Comparison of ENCODE assay signal across 9 cellular contexts in the genomic region with DNA sequence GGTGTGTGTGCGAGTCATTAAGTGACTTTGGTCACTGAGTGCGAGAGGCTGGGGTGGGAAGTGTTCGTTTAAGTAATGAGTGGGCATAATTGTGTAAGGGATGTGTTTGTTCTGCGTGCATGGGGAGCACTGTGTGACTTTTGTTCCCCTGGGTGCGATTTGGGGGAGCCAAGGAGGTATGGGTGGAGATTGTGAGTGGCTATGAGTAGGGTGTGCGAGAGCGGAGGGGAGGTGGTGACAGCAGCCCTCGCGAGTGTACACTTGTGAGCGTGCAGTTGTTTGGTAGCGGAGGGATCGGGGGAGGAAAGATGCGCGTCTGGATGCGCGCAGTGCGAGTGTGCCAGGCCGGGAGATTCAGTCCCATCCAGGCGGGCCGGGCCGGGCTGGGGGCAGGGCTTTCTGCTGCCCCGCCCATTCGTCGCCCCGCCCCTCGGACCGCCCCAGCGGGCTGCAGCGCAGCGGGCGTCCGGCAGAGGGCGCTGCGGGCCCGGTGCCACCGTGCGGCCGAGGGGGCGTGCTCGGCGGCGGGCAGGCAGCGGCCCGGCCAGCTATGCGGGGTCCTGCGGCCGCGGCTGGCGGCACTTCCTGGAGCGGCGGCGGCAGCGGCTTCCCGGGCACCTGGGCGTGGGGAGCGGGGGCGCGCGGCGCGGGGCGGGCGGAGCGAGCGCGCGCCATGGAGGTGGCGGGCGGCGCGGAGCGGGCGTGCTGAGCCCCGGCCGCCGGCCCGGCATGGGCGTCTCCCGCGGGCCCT. TPM values are rescaled to one million over a fixed set of nuclear protein-coding genes. Genes with fewer than 3 reads are reported as not detected.
DNase-seq lines count a peak whose midpoint lies in the region; ATAC-seq, FAIRE-seq and TF ChIP-seq lines count a peak whose summit lies in the region.
"Had no signal": no experiment of that assay in that cellular context is flagged by ENCODE, and none has a peak within 500 bp of the region (broad histone marks: within the 10 kb centered on the region; RNA-seq: fewer than 3 reads in every experiment).

A gene with protein sequence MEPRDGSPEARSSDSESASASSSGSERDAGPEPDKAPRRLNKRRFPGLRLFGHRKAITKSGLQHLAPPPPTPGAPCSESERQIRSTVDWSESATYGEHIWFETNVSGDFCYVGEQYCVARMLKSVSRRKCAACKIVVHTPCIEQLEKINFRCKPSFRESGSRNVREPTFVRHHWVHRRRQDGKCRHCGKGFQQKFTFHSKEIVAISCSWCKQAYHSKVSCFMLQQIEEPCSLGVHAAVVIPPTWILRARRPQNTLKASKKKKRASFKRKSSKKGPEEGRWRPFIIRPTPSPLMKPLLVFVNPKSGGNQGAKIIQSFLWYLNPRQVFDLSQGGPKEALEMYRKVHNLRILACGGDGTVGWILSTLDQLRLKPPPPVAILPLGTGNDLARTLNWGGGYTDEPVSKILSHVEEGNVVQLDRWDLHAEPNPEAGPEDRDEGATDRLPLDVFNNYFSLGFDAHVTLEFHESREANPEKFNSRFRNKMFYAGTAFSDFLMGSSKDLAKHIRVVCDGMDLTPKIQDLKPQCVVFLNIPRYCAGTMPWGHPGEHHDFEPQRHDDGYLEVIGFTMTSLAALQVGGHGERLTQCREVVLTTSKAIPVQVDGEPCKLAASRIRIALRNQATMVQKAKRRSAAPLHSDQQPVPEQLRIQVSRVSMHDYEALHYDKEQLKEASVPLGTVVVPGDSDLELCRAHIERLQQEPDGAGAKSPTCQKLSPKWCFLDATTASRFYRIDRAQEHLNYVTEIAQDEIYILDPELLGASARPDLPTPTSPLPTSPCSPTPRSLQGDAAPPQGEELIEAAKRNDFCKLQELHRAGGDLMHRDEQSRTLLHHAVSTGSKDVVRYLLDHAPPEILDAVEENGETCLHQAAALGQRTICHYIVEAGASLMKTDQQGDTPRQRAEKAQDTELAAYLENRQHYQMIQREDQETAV (plus strand): TSS at position 578 of the 751 bp plus-strand sequence. CDS start 197 bp downstream, outside the sequence.

- TF ChIP-seq EP300 in HepG2 (IDR thresholded peaks at IDR 0.05; ENCODE audit: low read depth in 2 of 2, low read length in 2 of 2) (no peak), HepG2 (CRISPR knock-in tag; IDR thresholded peaks at IDR 0.05; ENCODE audit: borderline replicate concordance) (no peak)

- no TSS peak for BruUV-seq in HepG2 (replicated peaks; lab: Mats Ljungman, UMichigan)

- CTCF ChIA-PET in HepG2 (lab: Yijun Ruan, JAX; ENCODE audit: low intra/inter-chr PET ratio, low total read pairs), result no interaction called here

- peaks cover 38% of the 10 kb centered on the region for H3K36me3 Mint-ChIP-seq in dendritic cell treated with granulocyte-macrophage colony-stimulating factor and Interleukin-4, amounts not matched to agents 40 ng/mL and 50 ng/mL, for 4 days (ENCODE audit: low read depth)

- no peaks in the 10 kb centered on the region for H3K27me3 Mint-ChIP-seq in dendritic cell treated with granulocyte-macrophage colony-stimulating factor and Interleukin-4, amounts not matched to agents 40 ng/mL and 50 ng/mL, for 4 days

- peak within 1 kb of the TSS; percentile 94 for H3K4me2 ChIP-seq in HepG2 (ENCODE audit: low read depth, low read length)

- in situ Hi-C loops in HepG2 (cut with HindIII; ENCODE audit: extremely low pct_ligation_motif_present, low pct_unique_long_range_greater_than_20kb), result no loop called here

- peak; percentile 67 for ATAC-seq in GM18868 (IDR thresholded peaks at IDR 0.05; ENCODE audit: unreplicated experiment)
- ATAC-seq in HG03103 (IDR thresholded peaks at IDR 0.05; ENCODE audit: low read depth, unreplicated experiment), result peak; percentile 55
- peak; percentile 71 for ATAC-seq in HepG2

- H4K20me1 ChIP-seq in HepG2 (ENCODE audit: insufficient read depth, low read length), result no peaks in the 10 kb centered on the region

- TF ChIP-seq RAD21 in HepG2 (CRISPR knock-in tag; IDR thresholded peaks at IDR 0.05), result peak; percentile 77

- peak within 1 kb of the TSS; percentile 73 for H3K9ac ChIP-seq in HepG2 (ENCODE audit: insufficient read depth, low read depth, low read length)

- POLR2A ChIA-PET in HepG2 (lab: Yijun Ruan, JAX), result interaction anchor here (0.5 to 1.6 kb wide), 2 partner anchors 103 to 105 kb away, joined by 3 to 4 read pairs; no protein-coding TSS in a partner anchor

- no peaks in the 10 kb centered on the region for H3K36me3 ChIP-seq in HepG2 (replicated peaks in 1 of 2; ENCODE audit: control insufficient read depth in 1 of 2, insufficient read depth in 2 of 2, low read length in 2 of 2)

- 24% methylated on average over 17 of the region's 80 CpGs for WGBS in HepG2 (ENCODE audit: low lambda C conversion rate)

- DNase-seq in AG09309 (ENCODE audit: low read depth), result no peak
- DNase-seq in NCI-H526 (lab: John Stamatoyannopoulos, UW), result peak; percentile 79 to 97
- DNase-seq in activated CD4-positive, alpha-beta T cell treated with anti-CD3 and anti-CD28 coated beads, Interleukin-2, amount 50 U/mL, for 24 hours (ENCODE audit: low read depth in 1 of 2, low spot score in 1 of 2), result peak; percentile 78 to 85
- DNase-seq in HepG2 (ENCODE audit: low spot score), result peak; percentile 66
- peak; percentile 88 for DNase-seq in stimulated activated CD4-positive, alpha-beta T cell treated with anti-CD3 and anti-CD28 coated beads, Interleukin-4, amount 100 ng/mL, for 1 hour

- H3K4me3 ChIP-seq in AG09309 (ENCODE audit: control insufficient read depth, low read depth, low read length), result peak within 1 kb of the TSS; percentile 88
- H3K4me3 ChIP-seq in HepG2 (replicated peaks in 1 of 3; ENCODE audit: insufficient read depth in 1 of 3, low read depth in 2 of 3, low read length in 3 of 3), result peak within 1 kb of the TSS; percentile 73 to 99 (median 88)

- no peak for FAIRE-seq in HepG2 (lab: Jason Lieb, UNC)
- FAIRE-seq: colon had no signal

- peak within 1 kb of the TSS; percentile 95 for H3K27ac Mint-ChIP-seq in dendritic cell treated with granulocyte-macrophage colony-stimulating factor and Interleukin-4, amounts not matched to agents 40 ng/mL and 50 ng/mL, for 4 days

- TF ChIP-seq CTCF in AG09309 (IDR thresholded peaks at IDR 0.05; ENCODE audit: control insufficient read depth, insufficient read depth, low read depth, low read length, missing control alignments) (peak; percentile 40), HepG2 (CRISPR knock-in tag; IDR thresholded peaks at IDR 0.05) (peak; percentile 72)

- peaks cover 0 to 9% of the 10 kb centered on the region in 2 experiments; a peak in 3 of 5 replicates for H3K27me3 ChIP-seq in HepG2 (ENCODE audit: control insufficient read depth in 1 of 2, insufficient read depth in 2 of 2, low read length in 2 of 2)

- H3K79me2 ChIP-seq in HepG2 (ENCODE audit: insufficient read depth, low read length), result peaks cover 10% of the 10 kb centered on the region

- no peak within 1 kb of the TSS for H3K27ac ChIP-seq in HepG2 (ENCODE audit: extremely low read length, insufficient read depth, low read length)

- H3K4me1 Mint-ChIP-seq in dendritic cell treated with granulocyte-macrophage colony-stimulating factor and Interleukin-4, amounts not matched to agents 40 ng/mL and 50 ng/mL, for 4 days (ENCODE audit: low read depth), result peaks cover 82% of the 10 kb centered on the region

- TF ChIP-seq POLR2A in HepG2 (IDR thresholded peaks at IDR 0.05; ENCODE audit: insufficient read depth in 1 of 2, low read depth in 2 of 2, low read length in 2 of 2), result no peak

- H3K4me3 Mint-ChIP-seq in dendritic cell treated with granulocyte-macrophage colony-stimulating factor and Interleukin-4, amounts not matched to agents 40 ng/mL and 50 ng/mL, for 4 days, result peak within 1 kb of the TSS; percentile 88

- H2AFZ ChIP-seq in HepG2 (ENCODE audit: low read length), result no peak within 1 kb of the TSS

- H3K9me3 ChIP-seq in HepG2 (ENCODE audit: low read length), result no peaks in the 10 kb centered on the region

- intact Hi-C loops in dendritic cell treated with granulocyte-macrophage colony-stimulating factor and Interleukin-4, amounts not matched to agents 40 ng/mL and 50 ng/mL, for 4 days (cut with micrococcal nuclease), result no loop called here
- intact Hi-C loops in HepG2 (cut with micrococcal nuclease; ENCODE audit: unreplicated experiment), result no loop called here

- H3K4me1 ChIP-seq in HepG2 (ENCODE audit: insufficient read depth, low read length), result peaks cover 75% of the 10 kb centered on the region

- H3K9me3 Mint-ChIP-seq in dendritic cell treated with granulocyte-macrophage colony-stimulating factor and Interleukin-4, amounts not matched to agents 40 ng/mL and 50 ng/mL, for 4 days, result no peaks in the 10 kb centered on the region

RNA-seq across cellular contexts. Expression of the gene that starts here (rescaled TPM):
- total RNA-seq in HepG2 (2016; rRNA removed; fragmentation: Illumina TruSeq; extraction: Trizol), result 14.6 and 20.7 TPM in 2 replicates
- total RNA-seq in HepG2 (2016; cell fraction: cytosol; rRNA removed; fragmentation: Illumina TruSeq; extraction: Trizol; ENCODE audit: low read depth), result 11.9 and 13.2 TPM in 2 replicates
- 11.6 and 19.8 TPM in 2 replicates for total RNA-seq in HepG2 (2016; cell fraction: insoluble cytoplasmic fraction; rRNA removed; fragmentation: Illumina TruSeq; extraction: Trizol)
- 26.9 and 29.6 TPM in 2 replicates for total RNA-seq in HepG2 (2016; cell fraction: membrane; rRNA removed; fragmentation: Illumina TruSeq; extraction: Trizol)
- 18.5 and 22.1 TPM in 2 replicates for total RNA-seq in HepG2 (2016; cell fraction: nucleus; rRNA removed; fragmentation: Illumina TruSeq; extraction: Trizol)
- polyA plus RNA-seq in HepG2 (2011; rRNA removed), result 15.8 and 17.6 TPM in 2 replicates
- 8.8 and 15.2 TPM in 2 replicates for polyA plus RNA-seq in HepG2 (2011; cell fraction: cytosol; rRNA removed)
- polyA plus RNA-seq in HepG2 (2011; cell fraction: nucleus; rRNA removed), result 108 and 162 TPM in 2 replicates
- 11.6 and 19.4 TPM in 2 replicates for polyA plus RNA-seq in HepG2 (2012)
- polyA plus RNA-seq in HepG2 (2016; cell fraction: cytosol; fragmentation: Illumina TruSeq; extraction: Trizol; ENCODE audit: low read depth), result 18.6 and 18.8 TPM in 2 replicates
- polyA plus RNA-seq in HepG2 (2016; cell fraction: insoluble cytoplasmic fraction; fragmentation: Illumina TruSeq; extraction: Trizol; ENCODE audit: low read depth), result 21.9 and 30.3 TPM in 2 replicates
- 44.5 and 49.9 TPM in 2 replicates for polyA plus RNA-seq in HepG2 (2016; cell fraction: membrane; fragmentation: Illumina TruSeq; extraction: Trizol; ENCODE audit: low read depth)
- 65.9 and 71.9 TPM in 2 replicates for polyA plus RNA-seq in HepG2 (2016; cell fraction: nucleus; fragmentation: Illumina TruSeq; extraction: Trizol; ENCODE audit: insufficient read depth, low read depth)
- polyA minus RNA-seq in HepG2 (2011; rRNA and poly(A)+ RNA removed; ENCODE audit: low replicate concordance), result 43.2 and 71.9 TPM in 2 replicates
- polyA minus RNA-seq in HepG2 (2011; cell fraction: cytosol; rRNA and poly(A)+ RNA removed), result 12.3 and 14.8 TPM in 2 replicates
- 15.9 and 16.9 TPM in 2 replicates for polyA minus RNA-seq in HepG2 (2011; cell fraction: nucleus; rRNA and poly(A)+ RNA removed)
